Comparison of ENCODE assay signal across 2 cellular contexts in genomic region chr4:62344915-62345314, GRCh38.
TF ChIP-seq lines count a peak whose summit lies in the region.

No MANE protein-coding gene starts in this region.

TF ChIP-seq in HepG2, 621 proteins besides CTCF, POLR2A, EP300 and RAD21:
- TF ChIP-seq ATF7 (IDR thresholded peaks at IDR 0.05), result peak; percentile 72
- no peak for TF ChIP-seq ATF7 (CRISPR knock-in tag; IDR thresholded peaks at IDR 0.05)
- TF ChIP-seq LCORL (IDR thresholded peaks at IDR 0.05), result no peak
- TF ChIP-seq LCORL (CRISPR knock-in tag; IDR thresholded peaks at IDR 0.05), result no peak
- peak; percentile 82 for TF ChIP-seq CREB1 (IDR thresholded peaks at IDR 0.05)
- TF ChIP-seq CREB1 (CRISPR knock-in tag; IDR thresholded peaks at IDR 0.05), result no peak
- TF ChIP-seq SRY (CRISPR knock-in tag; IDR thresholded peaks at IDR 0.05), result no peak

TF ChIP-seq in GM12878, 131 proteins besides CTCF, POLR2A, EP300 and RAD21:
- TF ChIP-seq SMAD5 (IDR thresholded peaks at IDR 0.05; ENCODE audit: low read depth), result no peak
- TF ChIP-seq TCF7 (IDR thresholded peaks at IDR 0.05; ENCODE audit: borderline replicate concordance), result no peak
- TF ChIP-seq ATF7 (IDR thresholded peaks at IDR 0.05; ENCODE audit: low read depth), result 0 out of 2 replicates have a peak, but pooled peaks have one; percentile 34
- no peak for TF ChIP-seq FOXM1 (IDR thresholded peaks at IDR 0.05; ENCODE audit: low read depth, low read length)
